In the genomic region with DNA sequence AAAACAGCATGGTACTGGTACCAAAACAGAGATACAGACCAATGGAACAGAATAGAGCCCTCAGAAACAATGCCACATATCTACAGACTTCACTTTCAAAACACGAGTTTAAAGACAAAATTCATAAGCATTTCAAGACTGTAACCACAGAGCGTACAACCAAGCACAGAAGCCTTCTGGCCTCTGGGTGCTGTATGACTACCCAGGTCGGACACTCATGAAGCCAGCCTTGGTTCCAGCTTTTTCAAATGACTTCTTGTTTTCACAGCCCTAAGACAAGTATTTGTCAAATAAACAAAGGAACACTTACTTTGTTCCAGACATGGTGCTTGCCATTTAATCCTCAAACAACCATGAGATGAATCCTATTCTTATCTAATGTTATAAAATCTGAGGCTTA, we compare ENCODE assay signal across 32 cellular contexts.
DNase-seq lines count a peak whose midpoint lies in the region; ATAC-seq and TF ChIP-seq lines count a peak whose summit lies in the region.
"Had no signal": no experiment of that assay in that cellular context is flagged by ENCODE, and none has a peak within 500 bp of the region (broad histone marks: within the 10 kb centered on the region; RNA-seq: fewer than 3 reads in every experiment).

No MANE protein-coding gene starts in this region.

- DNase-seq in DMS53 (lab: John Stamatoyannopoulos, UW): peak; percentile 71
- peak; percentile 21 for DNase-seq in DMS53 treated with DMSO at 0.1 percent for 48 hours (lab: John Stamatoyannopoulos, UW; ENCODE audit: unreplicated experiment)
- DNase-seq in thyroid gland: peak; percentile 72 to 73
- no peak for DNase-seq in T-helper 2 cell
- DNase-seq in SIG-M5 treated with dmso at 0.1 percent for 504 hours (lab: John Stamatoyannopoulos, UW; ENCODE audit: unreplicated experiment): no peak
- DNase-seq: 8988T; ACHN; AML-193; BE2C; C1 segment of cervical spinal cord; Caco-2; Calu3; CD4-positive, alpha-beta memory T cell; CD4-positive, alpha-beta T cell; CD4-positive, CD25-positive, alpha-beta regulatory T cell; CD8-positive, alpha-beta memory T cell; CD8-positive, alpha-beta T cell; COR-L47; DMS 273 treated with DMSO at 0.1 percent for 48 hours; DMS153; DMS79; DMS79 treated with DMSO at 0.1 percent for 48 hours; DND-41; EL had no signal

- ATAC-seq in esophagus mucosa (peak; percentile 26), HG03025 (IDR thresholded peaks at IDR 0.05; ENCODE audit: low FRiP score, unreplicated experiment) (no peak), HG02981 (IDR thresholded peaks at IDR 0.05; ENCODE audit: unreplicated experiment) (no peak)
- ATAC-seq: A549; CD8-positive, alpha-beta T cell had no signal

- no peaks in the 10 kb centered on the region for H3K36me3 ChIP-seq in thyroid gland
- H3K36me3 ChIP-seq: BE2C; BLaER1; BLaER1 treated with 17β-estradiol and CSF1 and Interleukin-3, amounts not matched to agents 10 nM and 100 nM had no signal

- H3K27me3 ChIP-seq in thyroid gland: no peaks in the 10 kb centered on the region
- H3K27me3 ChIP-seq: BE2C; BLaER1; BLaER1 treated with 17β-estradiol and CSF1 and Interleukin-3, amounts not matched to agents 10 nM and 100 nM had no signal

- no peaks in the 10 kb centered on the region for H3K9me3 ChIP-seq in thyroid gland
- H3K9me3 ChIP-seq: A549, BE2C, BLaER1, Caco-2 had no signal

- H3K4me3 ChIP-seq in thyroid gland (replicated peaks in 1 of 3): no peak overlapping the region
- H3K4me3 ChIP-seq: A549; BLaER1; BLaER1 treated with 17β-estradiol and CSF1 and Interleukin-3, amounts not matched to agents 10 nM and 100 nM had no signal

- WGBS in thyroid gland, 2 donors: 37 to 50% methylated on average over 3 of the region's 3 CpGs

- TF ChIP-seq POLR2A in thyroid gland (IDR thresholded peaks at IDR 0.05): no peak

- peaks cover 17 to 21% of the 10 kb centered on the region in 2 donors for H3K4me1 ChIP-seq in thyroid gland
- H3K4me1 ChIP-seq: A549, BE2C, Caco-2 had no signal

- peak overlapping the region in 1 of 3 donors; percentile 40 for H3K27ac ChIP-seq in thyroid gland
- H3K27ac ChIP-seq: 22Rv1; A549; BLaER1; BLaER1 treated with 17β-estradiol and CSF1 and Interleukin-3, amounts not matched to agents 10 nM and 100 nM; C4-2B had no signal

- intact Hi-C loops in thyroid gland (cut with DNase I): no loop called here

- TF ChIP-seq CTCF in thyroid gland (IDR thresholded peaks at IDR 0.05): no peak

Comparison
In these comparisons a context has a peak if more than half of its experiments do, and no peak if none do; other contexts are left out.
1. DNase-seq: peak in DMS53 (single experiment), DMS53 treated with DMSO at 0.1 percent for 48 hours (single experiment) and thyroid gland (2 of 2); none in T-helper 2 cell (0 of 5) and SIG-M5 treated with dmso at 0.1 percent for 504 hours (single experiment).